ENCODE assay signal across 15 cellular contexts in genomic region chr2:120850551-120850950, GRCh38.
DNase-seq lines count a peak whose midpoint lies in the region; ATAC-seq and TF ChIP-seq lines count a peak whose summit lies in the region.
"Had no signal": no experiment of that assay in that cellular context is flagged by ENCODE, and none has a peak within 500 bp of the region (broad histone marks: within the 10 kb centered on the region; RNA-seq: fewer than 3 reads in every experiment).

No MANE protein-coding gene starts in this region.

- ATAC-seq in lower lobe of right lung, result no peak
- no peak for ATAC-seq in sciatic nerve
- ATAC-seq: GM12878 had no signal

- in situ Hi-C loops in HAP-1 (cut with MboI; ENCODE audit: low sequenced_read_pairs), result no loop called here

- H3K4me3 ChIP-seq in HAP-1 (no peak overlapping the region), lower lobe of right lung (no peak overlapping the region), colonic mucosa (no peak overlapping the region), hepatocyte (no peak overlapping the region)
- H3K4me3 ChIP-seq: GM12878, GM23248 had no signal

- H3K4me1 ChIP-seq in HAP-1 (peaks cover 17% of the 10 kb centered on the region), lower lobe of right lung (no peaks in the 10 kb centered on the region), colonic mucosa (no peaks in the 10 kb centered on the region), hepatocyte (ENCODE audit: insufficient read depth) (peaks cover 3% of the 10 kb centered on the region)

- H3K27ac ChIP-seq in lower lobe of right lung (no peak overlapping the region), colonic mucosa (no peak overlapping the region), hepatocyte (no peak overlapping the region)
- H3K27ac ChIP-seq: C4-2B, GM23248, HL-60 had no signal

- intact Hi-C loops in lower lobe of right lung (cut with DNase I) (no loop called here), sciatic nerve (cut with DNase I) (no loop called here), colonic mucosa (cut with DNase I) (no loop called here)

- H3K27me3 ChIP-seq in HAP-1 (ENCODE audit: low read depth), result no peaks in the 10 kb centered on the region
- no peaks in the 10 kb centered on the region for H3K27me3 ChIP-seq in lower lobe of right lung (ENCODE audit: low read depth)
- no peaks in the 10 kb centered on the region for H3K27me3 ChIP-seq in colonic mucosa
- no peaks in the 10 kb centered on the region for H3K27me3 ChIP-seq in hepatocyte
- H3K27me3 ChIP-seq: BE2C had no signal

- H3K9me2 ChIP-seq in hepatocyte (replicated peaks; ENCODE audit: insufficient read depth), result no peaks in the 10 kb centered on the region

- WGBS in hepatocyte (ENCODE audit: low lambda C conversion rate, missing lambda C conversion rate), result 47% methylated on average over 5 of the region's 5 CpGs

- no peaks in the 10 kb centered on the region for H4K20me1 ChIP-seq in hepatocyte (ENCODE audit: insufficient read depth, poor library complexity, severe bottlenecking)

- H3K9me3 ChIP-seq in HAP-1 (no peaks in the 10 kb centered on the region), lower lobe of right lung (no peaks in the 10 kb centered on the region), colonic mucosa (no peaks in the 10 kb centered on the region), hepatocyte (ENCODE audit: low read depth) (no peaks in the 10 kb centered on the region)
- H3K9me3 ChIP-seq: BE2C had no signal

- H3K36me3 ChIP-seq in HAP-1 (replicated peaks) (0 out of 2 replicates have a peak, but pooled peaks cover 4% of the 10 kb centered on the region), lower lobe of right lung (no peaks in the 10 kb centered on the region), colonic mucosa (no peaks in the 10 kb centered on the region), hepatocyte (replicated peaks; ENCODE audit: insufficient read depth, low read depth) (no peaks in the 10 kb centered on the region)
- H3K36me3 ChIP-seq: BE2C had no signal

- H3K79me2 ChIP-seq in hepatocyte, result no peaks in the 10 kb centered on the region

- H3K4me2 ChIP-seq in hepatocyte, result no peak overlapping the region

- TF ChIP-seq CTCF in lower lobe of right lung (IDR thresholded peaks at IDR 0.05) (no peak), colonic mucosa (IDR thresholded peaks at IDR 0.05) (no peak), hepatocyte (IDR thresholded peaks at IDR 0.05; ENCODE audit: poor library complexity) (no peak)

- H3K9ac ChIP-seq in colonic mucosa (ENCODE audit: low read depth in 2 of 2, low read length in 2 of 2), result no peak overlapping the region
- H3K9ac ChIP-seq: GM23248 had no signal

- no peak overlapping the region for H2AFZ ChIP-seq in hepatocyte
- H2AFZ ChIP-seq: GM23248 had no signal

- DNase-seq in HAP-1 (ENCODE audit: low spot score in 2 of 2) (peak; percentile 63 to 69), NCI-H82 treated with DMSO at 0.1 percent for 48 hours (lab: John Stamatoyannopoulos, UW; ENCODE audit: unreplicated experiment) (peak; percentile 18), lower lobe of right lung (peak; percentile 26), sciatic nerve (ENCODE audit: low spot score) (peak; percentile 38), GM19240 (ENCODE audit: insufficient read length, low spot score) (no peak), colonic mucosa (no peak), hepatocyte (ENCODE audit: low spot score) (no peak)
- no peak for DNase-seq in activated CD8-positive, alpha-beta memory T cell treated with anti-CD3 and anti-CD28 coated beads, Interleukin-2, amount 50 U/mL, for 48 hours
- DNase-seq: BE2C; CD4-positive, alpha-beta memory T cell; DMS79; GM23248 had no signal

Comparison
In these comparisons a context has a peak if more than half of its experiments do, and no peak if none do; other contexts are left out.
1. DNase-seq: peak in HAP-1 (2 of 2), NCI-H82 treated with DMSO at 0.1 percent for 48 hours (single experiment), lower lobe of right lung (single experiment) and sciatic nerve (single experiment); none in GM19240 (single experiment), colonic mucosa (single experiment), activated CD8-positive, alpha-beta memory T cell treated with anti-CD3 and anti-CD28 coated beads, Interleukin-2, amount 50 U/mL, for 48 hours (single experiment) and hepatocyte (single experiment).